Comparison of ENCODE assay signal across 8 cellular contexts in genomic region chr12:120687570-120688289, GRCh38. TPM values are rescaled to one million over a fixed set of nuclear protein-coding genes. Genes with fewer than 3 reads are reported as not detected.
DNase-seq lines count a peak whose midpoint lies in the region; ATAC-seq and TF ChIP-seq lines count a peak whose summit lies in the region.

No MANE protein-coding gene starts in this region.

- H3K4me1 ChIP-seq in esophagus (ENCODE audit: control insufficient read depth in 2 of 2, insufficient read depth in 2 of 2, low read length in 1 of 2) (peaks cover 0 to 6% of the 10 kb centered on the region in 2 donors), ovary (ENCODE audit: insufficient read depth) (peaks cover 9% of the 10 kb centered on the region)

- TF ChIP-seq POLR2A in ovary (IDR thresholded peaks at IDR 0.05), result no peak

- H3K4me3 ChIP-seq in esophagus (ENCODE audit: low read depth in 1 of 2, low read length in 2 of 2) (peak overlapping the region; percentile 85 to 95), ovary (peak overlapping the region; percentile 92)

- H3K9me3 ChIP-seq in esophagus (ENCODE audit: control insufficient read depth in 2 of 2, insufficient read depth in 1 of 2, low read depth in 1 of 2, low read length in 1 of 2), result no peaks in the 10 kb centered on the region
- H3K9me3 ChIP-seq in ovary, result no peaks in the 10 kb centered on the region

- H3K27ac Mint-ChIP-seq in activated CD8-positive, alpha-beta T cell treated with anti-CD3 and anti-CD28 coated beads, Interleukin-2, amount 10 ng/mL, durations not matched to agents 7 days and 5 days, result peak overlapping the region; percentile 77

- CTCF ChIA-PET in activated CD8-positive, alpha-beta T cell treated with anti-CD3 and anti-CD28 coated beads, Interleukin-2, amount 10 ng/mL, durations not matched to agents 7 days and 5 days (lab: Charles Lee), result interaction anchor here (0.7 to 10.4 kb wide), 8 partner anchors 8 to 284 kb away, joined by 3 to 98 read pairs (median 10); partner anchors contain the start of genes POP5 and UNC119B

- DNase-seq in activated gamma-delta T cell treated with Interleukin-2 at 50 U/mL for 16 hours (peak; percentile 26), activated gamma-delta T cell (lab: John Stamatoyannopoulos, UW) (no peak), ovary (peak in 1 of 5 donors; percentile 20), DMS79 treated with DMSO at 0.1 percent for 48 hours (lab: John Stamatoyannopoulos, UW) (no peak)
- peak; percentile 59 for DNase-seq in activated CD8-positive, alpha-beta T cell treated with anti-CD3 and anti-CD28 coated beads, Interleukin-2, amount 10 ng/mL, durations not matched to agents 7 days and 5 days

- POLR2A ChIA-PET in activated CD8-positive, alpha-beta T cell treated with anti-CD3 and anti-CD28 coated beads, Interleukin-2, amount 10 ng/mL, durations not matched to agents 7 days and 5 days (lab: Charles Lee), result interaction anchor here (0.6 to 1.7 kb wide), 6 partner anchors 9 to 412 kb away, joined by 3 to 5 read pairs (median 3); partner anchors contain the start of genes COQ5 and RNU4-1

- H3K27me3 ChIP-seq in esophagus (ENCODE audit: control insufficient read depth in 1 of 2, insufficient read depth in 2 of 2, low read length in 2 of 2) (no peaks in the 10 kb centered on the region), ovary (no peaks in the 10 kb centered on the region)

- no peak for TF ChIP-seq EP300 in ovary (IDR thresholded peaks at IDR 0.05)

- no peak for ATAC-seq in activated CD8-positive, alpha-beta T cell treated with anti-CD3 and anti-CD28 coated beads, Interleukin-2, amount 10 ng/mL, durations not matched to agents 7 days and 5 days
- ATAC-seq in HG03565 (IDR thresholded peaks at IDR 0.05; ENCODE audit: unreplicated experiment) (no peak), HG03439 (IDR thresholded peaks at IDR 0.05; ENCODE audit: unreplicated experiment) (no peak)

- peak overlapping the region; percentile 87 to 97 for H3K27ac ChIP-seq in esophagus (ENCODE audit: low read depth in 2 of 2, low read length in 1 of 2)
- H3K27ac ChIP-seq in ovary, result peak overlapping the region in 1 of 2 donors; percentile 90

- no peaks in the 10 kb centered on the region for H3K27me3 Mint-ChIP-seq in activated CD8-positive, alpha-beta T cell treated with anti-CD3 and anti-CD28 coated beads, Interleukin-2, amount 10 ng/mL, durations not matched to agents 7 days and 5 days (ENCODE audit: low read depth)

- TF ChIP-seq CTCF in ovary (IDR thresholded peaks at IDR 0.05), result no peak

- no peaks in the 10 kb centered on the region for H3K9me3 Mint-ChIP-seq in activated CD8-positive, alpha-beta T cell treated with anti-CD3 and anti-CD28 coated beads, Interleukin-2, amount 10 ng/mL, durations not matched to agents 7 days and 5 days (ENCODE audit: insufficient read depth)

- peaks cover 62% of the 10 kb centered on the region for H3K4me1 Mint-ChIP-seq in activated CD8-positive, alpha-beta T cell treated with anti-CD3 and anti-CD28 coated beads, Interleukin-2, amount 10 ng/mL, durations not matched to agents 7 days and 5 days (ENCODE audit: low read depth)

- intact Hi-C loops in ovary (cut with DNase I), result no loop called here

- 0 to 1% methylated on average over 28 to 31 of the region's 31 CpGs for WGBS in esophagus, 2 donors
- WGBS in ovary, 3 donors, result 0% methylated on average over 31 of the region's 31 CpGs

- H3K36me3 ChIP-seq in esophagus (ENCODE audit: control insufficient read depth in 2 of 2, insufficient read depth in 2 of 2, low read length in 1 of 2) (peaks cover 0 to 2% of the 10 kb centered on the region in 2 donors), ovary (no peaks in the 10 kb centered on the region)

- H3K4me3 Mint-ChIP-seq in activated CD8-positive, alpha-beta T cell treated with anti-CD3 and anti-CD28 coated beads, Interleukin-2, amount 10 ng/mL, durations not matched to agents 7 days and 5 days, result peak overlapping the region; percentile 93

- H3K36me3 Mint-ChIP-seq in activated CD8-positive, alpha-beta T cell treated with anti-CD3 and anti-CD28 coated beads, Interleukin-2, amount 10 ng/mL, durations not matched to agents 7 days and 5 days (ENCODE audit: low read depth), result peaks cover 5% of the 10 kb centered on the region

RNA-seq across cellular contexts. Expression of gene MLEC, which starts 0.8 kb away (rescaled TPM):
- 100 to 1,000 TPM in 1 of 2 experiments, 10 to 100 TPM in 1; 95.0 to 102 TPM for total RNA-seq in activated CD8-positive, alpha-beta T cell treated with anti-CD3 and anti-CD28 coated beads, Interleukin-2, amount 10 ng/mL, durations not matched to agents 7 days and 5 days
- 10 to 100 TPM; 14.0 to 15.7 TPM for polyA plus RNA-seq in esophagus
- total RNA-seq in ovary, result 100 to 1,000 TPM in 4 of 7 donors, 10 to 100 TPM in 3; 29.2 to 134 (median 101) TPM
- polyA plus RNA-seq in ovary, result 100 to 1,000 TPM in 1 of 2 donors, 10 to 100 TPM in 1; 31.2 to 169 TPM

RNA-seq across cellular contexts. Expression of gene UNC119B, which starts 22.5 kb away (rescaled TPM):
- 10 to 100 TPM; 18.5 to 18.9 TPM for total RNA-seq in activated CD8-positive, alpha-beta T cell treated with anti-CD3 and anti-CD28 coated beads, Interleukin-2, amount 10 ng/mL, durations not matched to agents 7 days and 5 days
- polyA plus RNA-seq in esophagus (1 to 10 TPM; 4.9 to 9.1 TPM), ovary (10 to 100 TPM; 25.4 to 44.3 TPM)
- total RNA-seq in ovary, result 10 to 100 TPM; 18.4 to 54.4 (median 46.2) TPM

RNA-seq across cellular contexts. Expression of gene ACADS, which starts 37.9 kb away (rescaled TPM):
- 10 to 100 TPM; 18.6 to 19.1 TPM for total RNA-seq in activated CD8-positive, alpha-beta T cell treated with anti-CD3 and anti-CD28 coated beads, Interleukin-2, amount 10 ng/mL, durations not matched to agents 7 days and 5 days
- polyA plus RNA-seq in esophagus (10 to 100 TPM; 13.7 to 14.9 TPM), ovary (10 to 100 TPM in 1 of 2 donors, 1 to 10 TPM in 1; 1.0 to 15.0 TPM)
- 10 to 100 TPM in 6 of 7 donors, 1 to 10 TPM in 1; 8.0 to 17.5 (median 13.9) TPM for total RNA-seq in ovary

RNA-seq across cellular contexts. Expression of gene CABP1, which starts 47.3 kb away (rescaled TPM):
- under 1 TPM in 1 of 2 experiments, not detected in 1; 0.34 TPM for total RNA-seq in activated CD8-positive, alpha-beta T cell treated with anti-CD3 and anti-CD28 coated beads, Interleukin-2, amount 10 ng/mL, durations not matched to agents 7 days and 5 days
- 1 to 10 TPM in 1 of 2 donors, under 1 TPM in 1; 0.48 to 1.1 TPM for polyA plus RNA-seq in esophagus
- total RNA-seq in ovary, result 1 to 10 TPM in 2 of 7 donors, under 1 TPM in 4, not detected in 1; 0.33 to 1.5 (median 0.79) TPM
- polyA plus RNA-seq in ovary, result 1 to 10 TPM in 1 of 2 donors, under 1 TPM in 1; 0.74 to 2.6 TPM

Comparison
In these comparisons a context has a peak if more than half of its experiments do, and no peak if none do; other contexts are left out.
1. DNase-seq: peak in activated gamma-delta T cell treated with Interleukin-2 at 50 U/mL for 16 hours (single experiment) and activated CD8-positive, alpha-beta T cell treated with anti-CD3 and anti-CD28 coated beads, Interleukin-2, amount 10 ng/mL, durations not matched to agents 7 days and 5 days (single experiment); none in activated gamma-delta T cell (single experiment) and DMS79 treated with DMSO at 0.1 percent for 48 hours (single experiment).